Comparison of ENCODE assay signal across 8 cellular contexts in the genomic region with DNA sequence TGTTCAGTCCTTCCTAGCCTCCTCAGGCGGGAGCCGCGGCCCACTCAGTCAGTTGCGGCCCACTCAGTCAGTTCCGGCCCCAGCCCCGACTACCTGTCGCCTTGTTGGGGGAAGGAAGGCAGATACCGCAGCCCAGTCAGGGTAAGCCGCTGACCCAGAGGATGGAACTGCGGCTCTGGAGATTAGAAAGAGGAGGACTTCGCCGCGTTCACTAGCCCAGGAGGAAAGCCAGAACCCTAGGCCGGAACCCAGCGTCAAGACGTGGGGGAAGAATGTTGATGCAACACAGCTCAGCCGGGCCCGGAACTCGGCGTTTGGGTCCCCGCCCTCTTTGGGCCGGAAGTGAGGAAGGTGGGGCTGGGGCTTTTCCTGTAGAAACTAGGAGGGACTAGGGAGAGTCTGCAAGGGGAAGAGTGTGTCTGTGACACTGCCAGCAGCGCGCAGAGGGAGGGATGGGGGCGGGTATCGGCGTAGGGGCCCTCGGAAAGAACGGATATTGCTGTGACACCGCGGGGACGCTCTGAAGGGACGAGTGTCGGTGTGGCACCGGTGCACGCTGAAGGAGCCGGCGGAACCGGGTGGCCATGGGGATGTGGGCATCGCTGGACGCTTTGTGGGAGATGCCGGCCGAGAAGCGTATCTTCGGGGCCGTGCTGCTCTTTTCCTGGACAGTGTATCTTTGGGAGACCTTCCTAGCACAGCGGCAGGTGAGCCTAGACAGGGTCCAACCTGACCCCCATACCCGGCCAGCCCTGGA. TPM values are rescaled to one million over a fixed set of nuclear protein-coding genes. Genes with fewer than 3 reads are reported as not detected.
DNase-seq lines count a peak whose midpoint lies in the region; ATAC-seq and TF ChIP-seq lines count a peak whose summit lies in the region.

Gene ZMPSTE24 (plus strand): TSS at position 549 of the 757 bp plus-strand sequence. CDS start 36 bp downstream, at position 585.

- H3K36me3 ChIP-seq in Loucy (ENCODE audit: insufficient read depth, low read length): no peaks in the 10 kb centered on the region; the same call in 1 of the 2 replicates

- peak; percentile 95 to 99 (median 95) for ATAC-seq in natural killer cell

- H4K20me1 ChIP-seq in Loucy (ENCODE audit: insufficient read depth, low read length, poor library complexity, severe bottlenecking): peaks cover 3% of the 10 kb centered on the region

- intact Hi-C loops in natural killer cell (cut with micrococcal nuclease): loop anchor here (2.0 to 5.0 kb wide), 4 partner anchors 59 to 217 kb away; partner anchors contain the start of genes CAP1, COL9A2 and RLF

- peak; percentile 95 for TF ChIP-seq POLR2A in Raji (IDR thresholded peaks at IDR 0.05; ENCODE audit: insufficient read depth, low read depth, low read length)

- H3K79me2 ChIP-seq in Loucy (ENCODE audit: insufficient read depth, low read length): peaks cover 65% of the 10 kb centered on the region

- no peaks in the 10 kb centered on the region for H3K27me3 ChIP-seq in Loucy (ENCODE audit: insufficient read depth, low read length, poor library complexity, severe bottlenecking)

- no peaks in the 10 kb centered on the region for H3K9me3 ChIP-seq in Loucy (ENCODE audit: insufficient read depth, low read depth, low read length)

- no peaks in the 10 kb centered on the region for H3K27me3 Mint-ChIP-seq in natural killer cell (ENCODE audit: low read depth in 2 of 2)

- no peaks in the 10 kb centered on the region for H3F3A ChIP-seq in Loucy (ENCODE audit: low read depth)

- H2AFZ ChIP-seq in Loucy (ENCODE audit: low read length): peak within 1 kb of the TSS; percentile 91

- peak within 1 kb of the TSS; percentile 98 for H3K4me3 Mint-ChIP-seq in natural killer cell

- peak within 1 kb of the TSS; percentile 94 for H3K9ac ChIP-seq in Loucy (ENCODE audit: low read depth, low read length, poor library complexity, severe bottlenecking)

- peaks cover 31% of the 10 kb centered on the region for H3K4me1 ChIP-seq in Loucy (ENCODE audit: insufficient read depth, low read length, poor library complexity, severe bottlenecking)

- no peak for TF ChIP-seq CTCF in Loucy (conservative IDR thresholded peaks at IDR 0.05; ENCODE audit: low read length)
- TF ChIP-seq CTCF in natural killer cell (IDR thresholded peaks at IDR 0.05): no peak

- peaks cover 23 to 27% of the 10 kb centered on the region in 2 donors for H3K4me1 Mint-ChIP-seq in natural killer cell

- DNase-seq in EH (ENCODE audit: low read depth) (peak; percentile 98), H4 (ENCODE audit: low spot score) (peak; percentile 98), fibroblast of peridontal ligament (ENCODE audit: extremely low read depth) (peak; percentile 98), natural killer cell (peak; percentile 90)
- peak; percentile 95 for DNase-seq in activated T-helper 9 cell treated with anti-CD3 and anti-CD28 coated beads, Interleukin-2, amount 50 U/mL, for 16 hours (ENCODE audit: low read depth)
- peak; percentile 97 for DNase-seq in stimulated activated naive CD4-positive, alpha-beta T cell treated with Interleukin-2 at 50 U/mL for 16 hours (lab: John Stamatoyannopoulos, UW)

- H3K36me3 Mint-ChIP-seq in natural killer cell: peaks cover 10% of the 10 kb centered on the region

- peak within 1 kb of the TSS; percentile 98 to 100 for H3K27ac Mint-ChIP-seq in natural killer cell

- peak within 1 kb of the TSS; percentile 84 for H3K4me2 ChIP-seq in Loucy (ENCODE audit: low read depth, low read length, poor library complexity, severe bottlenecking)

- H3K9me3 Mint-ChIP-seq in natural killer cell: no peaks in the 10 kb centered on the region

- H3K4me3 ChIP-seq in Loucy (ENCODE audit: low read length, poor library complexity, severe bottlenecking): peak within 1 kb of the TSS; percentile 88

- H3K9me2 ChIP-seq in Loucy (replicated peaks; ENCODE audit: low read depth, low read length): no peaks in the 10 kb centered on the region

RNA-seq across cellular contexts. Expression of gene ZMPSTE24, which starts in this region (rescaled TPM):
- 88.5 and 123 TPM in 2 replicates for total RNA-seq in H4 (2014; rRNA removed; shearing (Covaris generic))
- 10 to 100 TPM; 15.3 to 19.5 (median 19.3) TPM for total RNA-seq in natural killer cell

Comparison
In these comparisons a context has a peak if more than half of its experiments do, and no peak if none do; other contexts are left out.
1. Peak in every context shown above with its lines: DNase-seq, ATAC-seq and H3K4me3 ChIP-seq.